Comparison of ENCODE assay signal across 10 cellular contexts in genomic region chr2:74290466-74291216, GRCh38. TPM values are rescaled to one million over a fixed set of nuclear protein-coding genes. Genes with fewer than 3 reads are reported as not detected.
DNase-seq lines count a peak whose midpoint lies in the region; ATAC-seq and TF ChIP-seq lines count a peak whose summit lies in the region.
"Had no signal": no experiment of that assay in that cellular context is flagged by ENCODE, and none has a peak within 500 bp of the region (broad histone marks: within the 10 kb centered on the region; RNA-seq: fewer than 3 reads in every experiment).

No MANE protein-coding gene starts in this region.

- H3K4me3 Mint-ChIP-seq in activated B cell treated with CpG ODN at 0.5 μM for 24 hours = peak overlapping the region; percentile 5
- H3K4me3 Mint-ChIP-seq: neural crest cell had no signal

- peaks cover 0 to 13% (median 0%) of the 10 kb centered on the region in 12 donors for H3K4me1 ChIP-seq in heart left ventricle

- DNase-seq in COR-L47 (lab: John Stamatoyannopoulos, UW) (peak; percentile 25), activated B cell treated with CpG ODN at 0.5 μM for 24 hours (peak; percentile 20), heart left ventricle (peak in 1 of 5 donors; percentile 34), left lobe of liver (ENCODE audit: low spot score) (no peak), H4 (ENCODE audit: low spot score) (no peak), DMS 273 (lab: John Stamatoyannopoulos, UW; ENCODE audit: unreplicated experiment) (no peak)
- DNase-seq: NCI-H1694 had no signal

- H3K27ac ChIP-seq in heart left ventricle = peak overlapping the region in 1 of 12 donors; percentile 69

- 32 to 49% (median 47%) methylated on average over 4 of the region's 4 CpGs for WGBS in heart left ventricle, 4 donors

- peaks cover 16% of the 10 kb centered on the region for H3K4me1 Mint-ChIP-seq in activated B cell treated with CpG ODN at 0.5 μM for 24 hours

- no peaks in the 10 kb centered on the region for H3K9me3 Mint-ChIP-seq in activated B cell treated with CpG ODN at 0.5 μM for 24 hours
- H3K9me3 Mint-ChIP-seq: neural crest cell had no signal

- no peaks in the 10 kb centered on the region for H3K27me3 Mint-ChIP-seq in activated B cell treated with CpG ODN at 0.5 μM for 24 hours

- intact Hi-C loops in activated B cell treated with CpG ODN at 0.5 μM for 24 hours (cut with micrococcal nuclease) = no loop called here
- intact Hi-C loops in heart left ventricle (cut with DNase I) = no loop called here

- no peaks in the 10 kb centered on the region for H3K36me3 Mint-ChIP-seq in activated B cell treated with CpG ODN at 0.5 μM for 24 hours (ENCODE audit: low read depth)

- H3K27ac Mint-ChIP-seq in activated B cell treated with CpG ODN at 0.5 μM for 24 hours = peak overlapping the region; percentile 83

- no peaks in the 10 kb centered on the region for H3K36me3 ChIP-seq in heart left ventricle

- CTCF ChIA-PET in activated B cell treated with CpG ODN at 0.5 μM for 24 hours (lab: Charles Lee) = no interaction called here

- TF ChIP-seq CTCF in activated B cell treated with CpG ODN at 0.5 μM for 24 hours (IDR thresholded peaks at IDR 0.05) (no peak), heart left ventricle (IDR thresholded peaks at IDR 0.05) (no peak)

- POLR2A ChIA-PET in activated B cell treated with CpG ODN at 0.5 μM for 24 hours (lab: Charles Lee) = interaction anchor here (1.4 kb wide), 1 partner anchor 10 kb away, joined by 3 read pairs; no protein-coding TSS in a partner anchor

- H3K9me3 ChIP-seq in heart left ventricle = no peaks in the 10 kb centered on the region

- H3K4me3 ChIP-seq in heart left ventricle = no peak overlapping the region

- no peak for TF ChIP-seq POLR2A in heart left ventricle (IDR thresholded peaks at IDR 0.05)

- peak; percentile 70 for ATAC-seq in GM21723 (IDR thresholded peaks at IDR 0.05; ENCODE audit: unreplicated experiment)
- peak; percentile 81 for ATAC-seq in activated B cell treated with CpG ODN at 0.5 μM for 24 hours (ENCODE audit: low read depth)
- peak in 3 of 4 donors; percentile 9 to 14 (median 14) for ATAC-seq in heart left ventricle
- ATAC-seq in left lobe of liver = no peak
- no peak for ATAC-seq in GM18520 (IDR thresholded peaks at IDR 0.05; ENCODE audit: unreplicated experiment)

- H3K27me3 ChIP-seq in heart left ventricle = no peaks in the 10 kb centered on the region

RNA-seq across cellular contexts. Expression of gene SLC4A5, which starts 52.6 kb away (rescaled TPM):
- total RNA-seq in activated B cell treated with CpG ODN at 0.5 μM for 24 hours (5.4 and 5.9 TPM in 2 replicates), heart left ventricle (1 to 10 TPM in 7 of 9 donors, under 1 TPM in 2; 0.36 to 4.1 (median 1.6) TPM), left lobe of liver (1.2 TPM)
- 1 to 10 TPM in 1 of 2 donors, under 1 TPM in 1; 0.72 to 1.2 TPM for polyA plus RNA-seq in heart left ventricle
- total RNA-seq in H4 (2014; rRNA removed; shearing (Covaris generic)) = 0.02 and 0.23 TPM in 2 replicates

Comparison
In these comparisons a context has a peak if more than half of its experiments do, and no peak if none do; other contexts are left out.
1. DNase-seq: peak in COR-L47 (single experiment) and activated B cell treated with CpG ODN at 0.5 μM for 24 hours (single experiment); none in left lobe of liver (single experiment), H4 (single experiment) and DMS 273 (single experiment).
2. ATAC-seq: peak in GM21723 (single experiment), activated B cell treated with CpG ODN at 0.5 μM for 24 hours (single experiment) and heart left ventricle (3 of 4); none in left lobe of liver (single experiment) and GM18520 (single experiment).